Comparison of ENCODE assay signal across 24 cellular contexts in the genomic region with DNA sequence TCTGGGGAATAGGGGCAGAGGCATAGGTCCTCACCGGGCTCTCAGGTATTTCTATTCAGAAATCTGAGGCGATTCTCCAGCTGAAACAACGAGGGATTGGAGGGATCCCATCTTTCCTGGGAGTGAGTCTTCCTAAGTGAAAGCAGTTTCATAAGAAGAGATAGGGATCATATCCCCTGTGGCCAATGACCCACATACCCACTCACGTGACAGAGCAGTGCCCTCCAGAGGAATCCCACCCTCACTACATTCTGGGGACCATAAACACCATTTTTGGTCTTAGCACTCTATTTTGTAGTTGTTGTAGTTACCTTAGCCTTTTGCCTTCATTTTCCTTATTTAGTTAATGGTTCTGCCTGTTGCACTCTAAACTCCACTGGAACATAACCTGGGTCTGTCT.
DNase-seq lines count a peak whose midpoint lies in the region; ATAC-seq and TF ChIP-seq lines count a peak whose summit lies in the region.
"Had no signal": no experiment of that assay in that cellular context is flagged by ENCODE, and none has a peak within 500 bp of the region (broad histone marks: within the 10 kb centered on the region; RNA-seq: fewer than 3 reads in every experiment).

No MANE protein-coding gene starts in this region.

- no peaks in the 10 kb centered on the region for H3K9me3 Mint-ChIP-seq in H9
- H3K9me3 Mint-ChIP-seq: CD4-positive, alpha-beta T cell had no signal

- H3K4me3 ChIP-seq in GM06990 (replicated peaks; ENCODE audit: low read depth, low read length): no peak overlapping the region
- no peak overlapping the region for H3K4me3 ChIP-seq in NT2/D1 (ENCODE audit: insufficient read length, low read depth)
- H3K4me3 ChIP-seq: body of pancreas, smooth muscle cell, thoracic aorta had no signal

- DNase-seq in GM06990 (ENCODE audit: extremely low read depth, insufficient read length) (no peak), H9 (peak; percentile 45), NT2/D1 (ENCODE audit: low read depth, low spot score) (peak; percentile 13), iPS DF 19.7 (ENCODE audit: low read depth, low spot score) (peak; percentile 35), NCI-H526 (lab: John Stamatoyannopoulos, UW) (no peak)
- no peak for DNase-seq in stimulated activated CD8-positive, alpha-beta memory T cell treated with anti-CD3 and anti-CD28 coated beads, Interleukin-4, amount 100 ng/mL, for 48 hours
- DNase-seq: activated gamma-delta T cell treated with Interleukin-2 at 50 U/mL for 16 hours; activated T-cell treated with anti-CD3 and anti-CD28 coated beads, Interleukin-2, amount 50 U/mL, for 1 hour; body of pancreas; CD4-positive, alpha-beta T cell; effector memory CD4-positive, alpha-beta T cell; KG1; left cardiac atrium; NCI-H187 treated with DMSO at 0.1 percent for 48 hours; occipital lobe; stimulated activated naive CD4-positive, alpha-beta T cell; SW 1271 had no signal

- H3K27me3 Mint-ChIP-seq in H9 (ENCODE audit: low read depth): no peaks in the 10 kb centered on the region

- H3K23me2 ChIP-seq in H9 (ENCODE audit: insufficient read length, low read depth, low read length, poor library complexity, severe bottlenecking): no peaks in the 10 kb centered on the region

- H2BK20ac ChIP-seq in H9 (ENCODE audit: low read depth, low read length, poor library complexity, severe bottlenecking): no peak overlapping the region

- no peaks in the 10 kb centered on the region for H4K20me1 ChIP-seq in H9 (ENCODE audit: control insufficient read depth, insufficient read depth, insufficient read length)

- no peak overlapping the region for H2AK5ac ChIP-seq in H9 (ENCODE audit: insufficient read length, low read length)

- no peaks in the 10 kb centered on the region for H3K79me1 ChIP-seq in H9 (ENCODE audit: insufficient read depth, low read depth, low read length, poor library complexity, severe bottlenecking)

- H2BK12ac ChIP-seq in H9 (ENCODE audit: insufficient read length, low read depth, low read length): no peak overlapping the region

- WGBS in H9 (ENCODE audit: extremely low coverage, insufficient read length, low lambda C conversion rate): no CpG with 5 or more reads among the region's 4 CpGs

- H3K36me3 ChIP-seq in GM06990 (ENCODE audit: control insufficient read depth, insufficient read depth, low read length) (no peaks in the 10 kb centered on the region), NT2/D1 (ENCODE audit: insufficient read depth, insufficient read length, low read length) (no peaks in the 10 kb centered on the region)
- H3K36me3 ChIP-seq: thoracic aorta had no signal

- H4K8ac ChIP-seq in H9 (replicated peaks; ENCODE audit: insufficient read length, low read depth, low read length): no peak overlapping the region

- H3K27me3 ChIP-seq in GM06990 (replicated peaks; ENCODE audit: control insufficient read depth, insufficient read depth, low read length) (no peaks in the 10 kb centered on the region), H9 (ENCODE audit: insufficient read depth, low read length) (no peaks in the 10 kb centered on the region), NT2/D1 (ENCODE audit: insufficient read depth, insufficient read length) (no peaks in the 10 kb centered on the region)
- H3K27me3 ChIP-seq: body of pancreas had no signal

- H2BK120ac ChIP-seq in H9 (ENCODE audit: low read depth, low read length, poor library complexity, severe bottlenecking): no peak overlapping the region

- H4K91ac ChIP-seq in H9 (ENCODE audit: insufficient read length, low read depth, low read length): no peak overlapping the region

- H3K27ac Mint-ChIP-seq in H9: peak overlapping the region in 2 of 3 experiments; percentile 34 to 58; a peak in 2 of 7 replicates
- H3K27ac Mint-ChIP-seq: CD4-positive, alpha-beta T cell had no signal

- TF ChIP-seq CTCF in GM06990 (IDR thresholded peaks at IDR 0.05; ENCODE audit: insufficient read depth, low read length, poor library complexity, severe bottlenecking) (peak; percentile 13), H9 (conservative IDR thresholded peaks at IDR 0.05) (peak; percentile 79)

- H3K4me2 ChIP-seq in H9 (ENCODE audit: insufficient read depth, insufficient read length, low read length): no peak overlapping the region
- H3K4me2 ChIP-seq: smooth muscle cell had no signal

- H3K79me2 ChIP-seq in H9 (ENCODE audit: insufficient read depth, low read length): no peaks in the 10 kb centered on the region

- no peak overlapping the region for H3K27ac ChIP-seq in H9 (ENCODE audit: insufficient read length, low read depth, low read length)
- H3K27ac ChIP-seq: body of pancreas, thoracic aorta had no signal

- H3K4me3 Mint-ChIP-seq in H9: no peak overlapping the region
- H3K4me3 Mint-ChIP-seq: CD4-positive, alpha-beta T cell had no signal

- peaks cover 4 to 6% of the 10 kb centered on the region in 2 experiments; a peak in 3 of 4 replicates for H3K4me1 Mint-ChIP-seq in H9

- H2BK5ac ChIP-seq in H9 (ENCODE audit: insufficient read length, low read length): no peak overlapping the region

- H3K36me3 Mint-ChIP-seq in H9 (ENCODE audit: insufficient read depth in 1 of 3, low read depth in 3 of 3): no peaks in the 10 kb centered on the region

- H3K9me3 ChIP-seq in H9 (ENCODE audit: control insufficient read depth, low read depth, low read length) (no peaks in the 10 kb centered on the region), NT2/D1 (ENCODE audit: insufficient read depth, low read length) (no peaks in the 10 kb centered on the region)
- H3K9me3 ChIP-seq: body of pancreas, thoracic aorta had no signal

- no peak overlapping the region for H4K5ac ChIP-seq in H9 (ENCODE audit: insufficient read length, low read depth, low read length)

- H3K4me1 ChIP-seq in H9 (ENCODE audit: insufficient read depth, low read length) (no peaks in the 10 kb centered on the region), NT2/D1 (ENCODE audit: insufficient read depth, insufficient read length) (no peaks in the 10 kb centered on the region)
- H3K4me1 ChIP-seq: body of pancreas had no signal

- H3K56ac ChIP-seq in H9 (ENCODE audit: insufficient read length, low read depth, low read length): no peak overlapping the region

- H3K4ac ChIP-seq in H9 (ENCODE audit: low read depth, low read length): no peak overlapping the region

- H3K18ac ChIP-seq in H9 (ENCODE audit: insufficient read length, low read depth, low read length): no peak overlapping the region

- H3K14ac ChIP-seq in H9 (ENCODE audit: insufficient read depth, low read length): no peak overlapping the region

- H3K23ac ChIP-seq in H9 (ENCODE audit: insufficient read length, low read depth, low read length): no peak overlapping the region

- H3T11ph ChIP-seq in H9 (ENCODE audit: low read length): no peak overlapping the region

- no peak for ATAC-seq in GM18498 (IDR thresholded peaks at IDR 0.05; ENCODE audit: unreplicated experiment)
- ATAC-seq in HG02642 (IDR thresholded peaks at IDR 0.05; ENCODE audit: poor library complexity, unreplicated experiment): no peak
- ATAC-seq: activated CD4-positive, CD25-positive, alpha-beta regulatory T cell treated with anti-CD3 and anti-CD28 coated beads, Interleukin-2, amount 50 U/mL, for 24 hours; body of pancreas; esophagus mucosa; HCT116; left cardiac atrium had no signal

- no peak overlapping the region for H3K9ac ChIP-seq in H9 (ENCODE audit: extremely low read depth, insufficient read length, low read length)
- no peak overlapping the region for H3K9ac ChIP-seq in NT2/D1 (ENCODE audit: insufficient read length, low read depth)

- H2BK15ac ChIP-seq in H9 (ENCODE audit: low read depth, low read length): no peak overlapping the region

- peak overlapping the region; percentile 53 for H2AFZ ChIP-seq in H9 (ENCODE audit: low read length)

Comparison
In these comparisons a context has a peak if more than half of its experiments do, and no peak if none do; other contexts are left out.
1. DNase-seq: peak in H9 (single experiment), NT2/D1 (single experiment) and iPS DF 19.7 (single experiment); none in GM06990 (single experiment), NCI-H526 (0 of 2) and stimulated activated CD8-positive, alpha-beta memory T cell treated with anti-CD3 and anti-CD28 coated beads, Interleukin-4, amount 100 ng/mL, for 48 hours (single experiment).